8 cellular contexts compared by ENCODE assay signal in genomic region chr19:49057636-49058234, GRCh38.
A peak's percentile ranks its signal among the peaks of the same experiment; 100 is the strongest.
DNase-seq lines count a peak whose midpoint lies in the region; ATAC-seq and TF ChIP-seq lines count a peak whose summit lies in the region.

Gene CGB7, minus strand, starts transcription at chr19:49057749. Its CDS starts 2,374 bp downstream, at chr19:49055375.

- no peak for ATAC-seq in HG02623 (IDR thresholded peaks at IDR 0.05; ENCODE audit: unreplicated experiment)

- no peak for TF ChIP-seq CTCF in cardiac fibroblast (IDR thresholded peaks at IDR 0.05; ENCODE audit: low read depth, low read length)

- DNase-seq in DMS53 (lab: John Stamatoyannopoulos, UW) (peak; percentile 62), DMS53 treated with DMSO at 0.1 percent for 48 hours (lab: John Stamatoyannopoulos, UW; ENCODE audit: unreplicated experiment) (no peak), SW 1271 (lab: John Stamatoyannopoulos, UW) (peak; percentile 50 to 51), cardiac fibroblast (ENCODE audit: low read depth in 2 of 2) (peak; percentile 54 to 61), islet precursor cell (peak; percentile 91), cerebellar nuclear complex (lab: John Stamatoyannopoulos, UW) (no peak)
- peak in 2 of 3 donors; percentile 30 to 35 for DNase-seq in stimulated activated CD4-positive, alpha-beta T cell treated with anti-CD3 and anti-CD28 coated beads, Interleukin-12 subunit alpha, Interleukin-12 subunit beta, amount 100 ng/mL, for 48 hours (ENCODE audit: low read depth in 2 of 3, low spot score in 1 of 3)

- H3K4me3 ChIP-seq in cardiac fibroblast (replicated peaks in 1 of 2; ENCODE audit: low read depth in 2 of 2, low read length in 2 of 2) = peak within 1 kb of the TSS; percentile 49 to 60

Comparison
In these comparisons a context has a peak if more than half of its experiments do, and no peak if none do; other contexts are left out.
1. DNase-seq: peak in DMS53 (single experiment), SW 1271 (2 of 2), cardiac fibroblast (2 of 2), islet precursor cell (single experiment) and stimulated activated CD4-positive, alpha-beta T cell treated with anti-CD3 and anti-CD28 coated beads, Interleukin-12 subunit alpha, Interleukin-12 subunit beta, amount 100 ng/mL, for 48 hours (2 of 3); none in DMS53 treated with DMSO at 0.1 percent for 48 hours (single experiment) and cerebellar nuclear complex (0 of 2).